Comparison of ENCODE assay signal across 8 cellular contexts in the genomic region with DNA sequence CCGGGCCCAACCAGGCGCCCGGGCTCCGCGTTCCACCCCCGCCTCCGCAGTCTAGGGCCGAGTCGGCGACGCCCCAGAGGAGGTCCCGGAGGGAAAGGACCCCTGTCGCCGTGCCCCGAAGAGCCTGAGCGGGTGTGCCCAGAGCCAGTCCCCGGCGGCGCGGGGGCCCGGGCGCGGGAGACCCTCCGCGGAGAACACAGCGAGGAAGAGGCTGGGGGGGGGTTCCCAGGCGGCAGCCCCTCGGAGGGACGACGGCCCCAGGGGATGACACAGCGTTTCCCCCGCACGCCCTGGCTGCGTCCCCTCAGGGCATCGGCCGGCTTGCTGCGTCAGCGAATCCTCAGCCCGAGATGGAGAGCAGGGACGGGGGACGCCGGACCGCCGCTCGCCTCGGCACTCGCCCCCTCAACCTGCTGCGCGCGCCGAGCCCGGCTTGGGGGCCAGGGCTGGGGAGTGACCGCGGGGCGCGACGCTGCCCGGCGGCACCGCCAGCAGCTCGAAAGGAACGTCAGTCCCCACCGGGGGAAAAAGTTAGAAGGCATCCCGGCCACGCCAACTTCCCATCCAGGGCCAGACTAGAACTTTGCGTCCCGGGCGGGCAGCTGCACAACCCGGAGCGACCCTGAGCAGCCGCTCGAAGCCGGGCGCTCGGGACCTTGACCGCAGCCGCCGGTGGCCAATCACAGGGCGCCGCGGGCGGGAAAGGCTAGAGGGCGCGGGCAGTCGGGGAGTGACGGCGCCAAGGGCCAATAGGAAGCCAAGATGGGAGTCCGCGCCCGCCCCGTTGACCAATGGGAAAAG. TPM values are rescaled to one million over a fixed set of nuclear protein-coding genes. Genes with fewer than 3 reads are reported as not detected.
DNase-seq lines count a peak whose midpoint lies in the region; ATAC-seq, FAIRE-seq and TF ChIP-seq lines count a peak whose summit lies in the region.

No MANE protein-coding gene starts in this region.

- H3K4me1 ChIP-seq in kidney (ENCODE audit: control insufficient read depth in 1 of 2, insufficient read depth in 1 of 2, low read depth in 1 of 2, low read length in 2 of 2): peaks cover 11 to 21% of the 10 kb centered on the region in 2 donors

- H3K9ac ChIP-seq in kidney (ENCODE audit: low read length in 2 of 2): peak overlapping the region; percentile 81 to 84

- TF ChIP-seq CTCF in AG09319 (IDR thresholded peaks at IDR 0.05; ENCODE audit: low read depth, low read length): no peak
- TF ChIP-seq CTCF in kidney (IDR thresholded peaks at IDR 0.05; ENCODE audit: borderline replicate concordance, extremely low read depth, insufficient read depth): no peak

- peak overlapping the region; percentile 94 to 98 for H3K27ac ChIP-seq in kidney (ENCODE audit: low read depth in 2 of 2, low read length in 2 of 2)

- no peaks in the 10 kb centered on the region for H3K9me3 ChIP-seq in kidney (ENCODE audit: control insufficient read depth in 1 of 2, low read length in 2 of 2)

- FAIRE-seq in kidney (lab: Jason Lieb, UNC): no peak

- peak; percentile 89 for ATAC-seq in GM19035 (IDR thresholded peaks at IDR 0.05; ENCODE audit: unreplicated experiment)
- peak; percentile 91 for ATAC-seq in HG03342 (IDR thresholded peaks at IDR 0.05; ENCODE audit: unreplicated experiment)
- ATAC-seq in activated CD4-positive, CD25-positive, alpha-beta regulatory T cell treated with anti-CD3 and anti-CD28 coated beads, Interleukin-2, amount 50 U/mL, for 24 hours: peak; percentile 91 to 93

- intact Hi-C loops in kidney (cut with DNase I): no loop called here

- DNase-seq in AG09319 (ENCODE audit: extremely low read depth, low read depth) (peak; percentile 92), NCI-H345 (lab: John Stamatoyannopoulos, UW) (peak; percentile 95), cerebellar cortex (ENCODE audit: low spot score) (peak; percentile 96), kidney (peak; percentile 99)
- peak; percentile 89 to 97 (median 95) for DNase-seq in stimulated activated CD4-positive, alpha-beta T cell treated with anti-CD3 and anti-CD28 coated beads, Interleukin-12 subunit alpha, Interleukin-12 subunit beta, amount 100 ng/mL, for 48 hours (ENCODE audit: low read depth in 2 of 3, low spot score in 1 of 3)

- peaks cover 3 to 9% of the 10 kb centered on the region in 2 donors for H3K36me3 ChIP-seq in kidney (ENCODE audit: control insufficient read depth in 1 of 2, insufficient read depth in 2 of 2, low read length in 2 of 2)

- H3K4me3 ChIP-seq in kidney (ENCODE audit: low read length in 2 of 2): peak overlapping the region; percentile 83 to 85

RNA-seq across cellular contexts. Expression of gene SFXN5, which starts 0.7 kb away (rescaled TPM):
- total RNA-seq in kidney: 21.4 TPM
- 35.9 TPM for polyA plus RNA-seq in kidney (ENCODE audit: insufficient read depth, low read depth, low replicate concordance)

RNA-seq across cellular contexts. Expression of gene RAB11FIP5, which starts 41.9 kb away (rescaled TPM):
- 57.1 TPM for total RNA-seq in kidney
- polyA plus RNA-seq in kidney (ENCODE audit: insufficient read depth, low read depth, low replicate concordance): 49.6 TPM

Comparison
In these comparisons a context has a peak if more than half of its experiments do, and no peak if none do; other contexts are left out.
1. Peak in every context shown above with its lines: DNase-seq, ATAC-seq, H3K4me3 ChIP-seq and H3K27ac ChIP-seq.